18 cellular contexts compared by ENCODE assay signal in the genomic region with DNA sequence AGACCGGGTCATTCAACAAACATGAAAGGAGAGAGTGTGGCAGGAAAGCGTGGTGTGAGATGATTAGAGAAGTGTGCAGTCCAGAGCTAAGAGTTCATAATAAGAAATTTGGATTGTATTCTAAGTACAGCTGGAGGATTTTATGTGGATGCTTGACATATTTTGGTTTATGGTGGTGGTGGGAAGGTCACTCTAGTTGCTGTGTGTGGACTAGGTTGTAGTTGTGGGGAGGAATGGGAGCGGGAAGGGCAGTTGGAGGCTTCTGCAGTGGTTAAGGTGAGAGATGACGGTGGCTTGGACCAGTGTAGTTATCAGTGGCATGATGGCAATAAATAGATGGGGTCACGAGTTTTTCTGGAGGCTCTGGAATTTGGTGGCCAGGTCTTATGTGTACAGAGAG. TPM values are rescaled to one million over a fixed set of nuclear protein-coding genes. Genes with fewer than 3 reads are reported as not detected.
DNase-seq lines count a peak whose midpoint lies in the region; ATAC-seq, FAIRE-seq and TF ChIP-seq lines count a peak whose summit lies in the region.
"Had no signal": no experiment of that assay in that cellular context is flagged by ENCODE, and none has a peak within 500 bp of the region (broad histone marks: within the 10 kb centered on the region; RNA-seq: fewer than 3 reads in every experiment).

No MANE protein-coding gene starts in this region.

- H3K56ac ChIP-seq in H1 (replicated peaks; ENCODE audit: insufficient read length, low read depth, low read length): no peak overlapping the region

- H2BK120ac ChIP-seq in H1 (replicated peaks; ENCODE audit: low read depth, low read length): no peak overlapping the region
- peak overlapping the region; percentile 58 for H2BK120ac ChIP-seq in trophoblast cell (ENCODE audit: insufficient read depth, low read length, poor library complexity)

- H3K4me2 ChIP-seq in H1 (ENCODE audit: insufficient read depth in 1 of 2, low read depth in 2 of 2, low read length in 2 of 2) (no peak overlapping the region), trophoblast cell (ENCODE audit: low read length) (no peak overlapping the region)
- H3K4me2 ChIP-seq: BLaER1, GM23338, KMS-11 had no signal

- no peak overlapping the region for H4K12ac ChIP-seq in trophoblast cell (ENCODE audit: low read depth, low read length)

- H4K20me1 ChIP-seq in H1 (replicated peaks in 1 of 2; ENCODE audit: control insufficient read depth in 1 of 2, insufficient read depth in 2 of 2, low read length in 2 of 2): no peaks in the 10 kb centered on the region
- H4K20me1 ChIP-seq: BLaER1 had no signal

- H2BK12ac ChIP-seq in H1 (ENCODE audit: low read depth, low read length) (peak overlapping the region; percentile 70), trophoblast cell (ENCODE audit: low read length) (peak overlapping the region; percentile 94)

- H2BK20ac ChIP-seq in H1 (ENCODE audit: low read length): 0 out of 2 replicates have a peak overlapping the region, but pooled peaks have one; percentile 52

- H3K79me2 ChIP-seq in H1 (ENCODE audit: control insufficient read depth in 1 of 2, insufficient read depth in 2 of 2, low read length in 2 of 2) (no peaks in the 10 kb centered on the region), trophoblast cell (ENCODE audit: control insufficient read depth, insufficient read depth, low read length, poor library complexity) (no peaks in the 10 kb centered on the region)

- no peak for TF ChIP-seq RAD21 in H1 (IDR thresholded peaks at IDR 0.05 in 1 of 2, conservative IDR thresholded peaks at IDR 0.05 in 1 of 2; ENCODE audit: low read depth in 2 of 2, low read length in 2 of 2)

- H3K4ac ChIP-seq in H1 (replicated peaks; ENCODE audit: insufficient read length, low read depth, low read length) (no peak overlapping the region), trophoblast cell (ENCODE audit: low read depth, low read length) (no peak overlapping the region)

- H3K36me3 ChIP-seq in H1 (ENCODE audit: control insufficient read depth in 2 of 4, insufficient read depth in 4 of 4, low read length in 3 of 4) (no peaks in the 10 kb centered on the region), trophoblast cell (ENCODE audit: control insufficient read depth in 1 of 2, insufficient read depth in 2 of 2, low read length in 2 of 2) (no peaks in the 10 kb centered on the region)
- H3K36me3 ChIP-seq: BLaER1 had no signal

- H3K9me3 ChIP-seq in H1 (ENCODE audit: insufficient read depth in 2 of 2, low read depth in 1 of 2, low read length in 1 of 2): peaks cover 3 to 4% of the 10 kb centered on the region in 2 experiments; a peak in 2 of 4 replicates
- H3K9me3 ChIP-seq in trophoblast cell (ENCODE audit: insufficient read depth, low read depth, low read length): peaks cover 6% of the 10 kb centered on the region
- H3K9me3 ChIP-seq: BLaER1 had no signal

- H2BK15ac ChIP-seq in H1 (ENCODE audit: low read length): peak overlapping the region; percentile 20; the same call in 1 of the 2 replicates

- TF ChIP-seq CTCF in AG10803 (conservative IDR thresholded peaks at IDR 0.05; ENCODE audit: low read length): no peak
- no peak for TF ChIP-seq CTCF in H1 (IDR thresholded peaks at IDR 0.05; ENCODE audit: control extremely low read depth in 1 of 3, insufficient read depth in 1 of 3, low read depth in 1 of 3, low read length in 3 of 3)

- H4K91ac ChIP-seq in H1 (replicated peaks; ENCODE audit: insufficient read length, low read length): no peak overlapping the region
- H4K91ac ChIP-seq in trophoblast cell (ENCODE audit: low read depth, low read length): peak overlapping the region; percentile 29

- FAIRE-seq in H1 (lab: Jason Lieb, UNC): no peak
- FAIRE-seq: A204.1, GM12892, HepG2 had no signal

- CTCF ChIA-PET in H1 (lab: Charles Lee; ENCODE audit: partially characterized antibody): interaction anchor here (0.7 to 2.3 kb wide), 8 partner anchors 16 to 406 kb away, joined by 3 to 14 read pairs (median 5); no protein-coding TSS in a partner anchor

- 85% methylated on average over 5 of the region's 5 CpGs; no CpG with 5 or more reads in 1 of the 2 experiments for WGBS in H1 (ENCODE audit: extremely low coverage in 1 of 2, insufficient coverage in 1 of 2, insufficient read length in 1 of 2, insufficient replicate concordance in 2 of 2, low coverage in 1 of 2, low lambda C conversion rate in 2 of 2, missing lambda C conversion rate in 1 of 2), 2 experiments
- WGBS in trophoblast cell (ENCODE audit: extremely low coverage, insufficient coverage, insufficient read length): no CpG with 5 or more reads among the region's 5 CpGs

- H3K27me3 ChIP-seq in H1 (replicated peaks in 1 of 4; ENCODE audit: control insufficient read depth in 3 of 4, extremely low read depth in 1 of 4, insufficient read depth in 3 of 4, low read length in 3 of 4): no peaks in the 10 kb centered on the region
- H3K27me3 ChIP-seq in trophoblast cell (ENCODE audit: insufficient read depth, low read length): no peaks in the 10 kb centered on the region
- H3K27me3 ChIP-seq: BLaER1 had no signal

- H3K18ac ChIP-seq in H1 (ENCODE audit: extremely low read depth, low read length) (peak overlapping the region; percentile 5; the same call in 1 of the 2 replicates), trophoblast cell (ENCODE audit: low read length) (no peak overlapping the region)

- H3K23me2 ChIP-seq in H1 (ENCODE audit: low read depth, low read length): no peaks in the 10 kb centered on the region; the same call in none of the 2 replicates

- H2AK5ac ChIP-seq in H1 (ENCODE audit: low read depth, low read length): no peak overlapping the region
- peak overlapping the region; percentile 24 for H2AK5ac ChIP-seq in trophoblast cell (ENCODE audit: low read length)

- H3K9ac ChIP-seq in H1 (replicated peaks in 1 of 4; ENCODE audit: extremely low read depth in 1 of 4, low read depth in 3 of 4, low read length in 3 of 4): no peak overlapping the region
- no peak overlapping the region for H3K9ac ChIP-seq in trophoblast cell (ENCODE audit: low read length)
- H3K9ac ChIP-seq: BLaER1, KMS-11 had no signal

- H3K4me1 ChIP-seq in H1 (replicated peaks in 1 of 4; ENCODE audit: control insufficient read depth in 3 of 4, insufficient read depth in 4 of 4, low read length in 3 of 4): peaks cover 2 to 11% (median 5%) of the 10 kb centered on the region in 4 experiments; a peak in 5 of 7 replicates
- H3K4me1 ChIP-seq in trophoblast cell (ENCODE audit: control insufficient read depth in 1 of 2, insufficient read depth in 2 of 2, low read length in 2 of 2): peaks cover 5 to 10% of the 10 kb centered on the region in 2 experiments
- H3K4me1 ChIP-seq: BLaER1 had no signal

- DNase-seq in AG10803 (ENCODE audit: low read depth) (peak; percentile 60), GM04504 (ENCODE audit: low read depth) (peak; percentile 15), H1 (ENCODE audit: low read depth in 1 of 2, low spot score in 2 of 2) (no peak), trophoblast cell (peak in 1 of 2 donors; percentile 32), HK-2 (ENCODE audit: unreplicated experiment) (no peak), H4 (ENCODE audit: low spot score) (no peak)
- no peak for DNase-seq in activated CD4-positive, alpha-beta T cell treated with anti-CD3 and anti-CD28 coated beads for 48 hours
- DNase-seq: CD4-positive, CD25-positive, alpha-beta regulatory T cell; DMS53; HCEC 1CT had no signal

- H3K14ac ChIP-seq in H1 (ENCODE audit: insufficient read length) (no peak overlapping the region), trophoblast cell (ENCODE audit: low read length) (no peak overlapping the region)

- H3K23ac ChIP-seq in H1 (ENCODE audit: insufficient read length) (no peak overlapping the region), trophoblast cell (ENCODE audit: low read length) (no peak overlapping the region)

- TF ChIP-seq POLR2A in H1 (IDR thresholded peaks at IDR 0.05; ENCODE audit: control extremely low read depth in 1 of 2, low read depth in 2 of 2, low read length in 2 of 2): no peak

- no peak for ATAC-seq in HG02588 (IDR thresholded peaks at IDR 0.05; ENCODE audit: unreplicated experiment)
- ATAC-seq: HepG2 had no signal

- H3K27ac ChIP-seq in H1 (ENCODE audit: low read depth, low read length): no peak overlapping the region
- H3K27ac ChIP-seq in trophoblast cell (ENCODE audit: low read depth, low read length): no peak overlapping the region
- H3K27ac ChIP-seq: BLaER1, KMS-11 had no signal

- H4K5ac ChIP-seq in H1 (ENCODE audit: insufficient read length, low read depth, low read length): no peak overlapping the region

- no peak for TF ChIP-seq EP300 in H1 (IDR thresholded peaks at IDR 0.05; ENCODE audit: borderline replicate concordance in 1 of 2, low read depth in 2 of 2, low read length in 2 of 2)

- H2AFZ ChIP-seq in H1 (ENCODE audit: low read length) (no peak overlapping the region), trophoblast cell (ENCODE audit: insufficient read depth, low read length, poor library complexity) (no peak overlapping the region)

- H3K79me1 ChIP-seq in H1 (ENCODE audit: low read depth, low read length) (no peaks in the 10 kb centered on the region), trophoblast cell (ENCODE audit: low read length) (peaks cover 7% of the 10 kb centered on the region)

- H3K4me3 ChIP-seq in AG10803 (ENCODE audit: low read length) (no peak overlapping the region), H1 (ENCODE audit: extremely low read depth in 1 of 4, insufficient read depth in 2 of 4, low read depth in 3 of 4, low read length in 4 of 4) (no peak overlapping the region), trophoblast cell (ENCODE audit: low read depth, low read length) (no peak overlapping the region)
- H3K4me3 ChIP-seq: BLaER1, GM23338 had no signal

- H2BK5ac ChIP-seq in H1 (ENCODE audit: low read depth, low read length): no peak overlapping the region
- no peak overlapping the region for H2BK5ac ChIP-seq in trophoblast cell (ENCODE audit: low read depth, low read length, poor library complexity)

- POLR2A ChIA-PET in H1 (lab: Charles Lee; ENCODE audit: partially characterized antibody): no interaction called here

- H4K8ac ChIP-seq in H1 (ENCODE audit: extremely low read depth, insufficient read depth, low read length) (no peak overlapping the region), trophoblast cell (ENCODE audit: low read depth, low read length) (no peak overlapping the region)

TF ChIP-seq in H1, 55 proteins besides CTCF, POLR2A, EP300 and RAD21 (continues in another document):
- TF ChIP-seq FOSL1 (IDR thresholded peaks at IDR 0.05; ENCODE audit: insufficient read depth, low read depth, low read length) (no peak), SP2 (IDR thresholded peaks at IDR 0.05; ENCODE audit: low read length) (no peak)

RNA-seq across cellular contexts. Expression of a gene that starts 45.7 kb away (rescaled TPM):
- total RNA-seq in H1 (2021; fragmentation: NEBNext Ultra II Directional; extraction: Animal tissue kit (Norgen Biotek cat#: 25700)): not detected in 2 replicates
- 0.03 TPM in 1 of 2 replicates, not detected in the other for polyA plus RNA-seq in H1 (2011; rRNA removed)
- not detected for polyA plus RNA-seq in H1 (2011; cell fraction: cytosol; rRNA removed)
- polyA plus RNA-seq in H1 (2011; cell fraction: nucleus; rRNA removed): not detected
- polyA plus RNA-seq in H1 (2012, experiment 1 of 2): not detected in 4 replicates
- polyA plus RNA-seq in H1 (2012, experiment 2 of 2): not detected
- polyA plus RNA-seq in H1 (2013, experiment 1 of 2): not detected
- not detected for polyA plus RNA-seq in H1 (2013, experiment 2 of 2)
- polyA minus RNA-seq in H1 (2011; rRNA and poly(A)+ RNA removed): 0.10 and 0.28 TPM in 2 replicates
- polyA minus RNA-seq in H1 (2011; cell fraction: cytosol; rRNA and poly(A)+ RNA removed): not detected
- not detected for polyA minus RNA-seq in H1 (2011; cell fraction: nucleus; rRNA and poly(A)+ RNA removed)
- not detected in 2 replicates for polyA plus RNA-seq in trophoblast cell (2013)
- total RNA-seq in H4 (2014; rRNA removed; shearing (Covaris generic)): not detected in 2 replicates
- total RNA-seq: CD4-positive, CD25-positive, alpha-beta regulatory T cell; G401; GM23338; HepG2 had no signal
- polyA plus RNA-seq: GM23338, HepG2 had no signal

Comparison
In these comparisons a context has a peak if more than half of its experiments do, and no peak if none do; other contexts are left out.
1. DNase-seq: peak in AG10803 (single experiment) and GM04504 (single experiment); none in H1 (0 of 2), activated CD4-positive, alpha-beta T cell treated with anti-CD3 and anti-CD28 coated beads for 48 hours (single experiment), HK-2 (single experiment) and H4 (single experiment).